ENCODE assay signal across 10 cellular contexts in genomic region chr6:133991096-133991593, GRCh38. TPM values are rescaled to one million over a fixed set of nuclear protein-coding genes. Genes with fewer than 3 reads are reported as not detected.
A peak's percentile ranks its signal among the peaks of the same experiment; 100 is the strongest.
DNase-seq lines count a peak whose midpoint lies in the region; ATAC-seq and TF ChIP-seq lines count a peak whose summit lies in the region.
"Had no signal": no experiment of that assay in that cellular context is flagged by ENCODE, and none has a peak within 500 bp of the region (broad histone marks: within the 10 kb centered on the region; RNA-seq: fewer than 3 reads in every experiment).

No MANE protein-coding gene starts in this region.

- H4K20me1 ChIP-seq in IMR-90 (ENCODE audit: insufficient read depth, low read length) = peaks cover 4% of the 10 kb centered on the region; the same call in 1 of the 2 replicates

- no peak overlapping the region for H3K27ac Mint-ChIP-seq in natural killer cell
- H3K27ac Mint-ChIP-seq: activated T-cell treated with anti-CD3 and anti-CD28 coated beads, Interleukin-2, amount 50 U/mL, for 72 hours; T-helper 1 cell treated with Interleukin-12 subunit alpha and Interleukin-12 subunit beta and Interleukin-4 antibody, amounts not matched to agents 30 μg/mL and 1 μg/mL, for 36 hours had no signal

- H3K14ac ChIP-seq in IMR-90 (replicated peaks; ENCODE audit: low read depth, low read length) = peak overlapping the region; percentile 88; the same call in 1 of the 2 replicates

- no peaks in the 10 kb centered on the region for H3K9me3 ChIP-seq in IMR-90 (ENCODE audit: control insufficient read depth, insufficient read depth, low read length)

- WGBS in IMR-90 (ENCODE audit: extremely low coverage in 2 of 2, insufficient read length in 1 of 2), 2 experiments = no CpG with 5 or more reads among the region's 2 CpGs

- peak overlapping the region; percentile 35; the same call in 1 of the 2 replicates for H3K56ac ChIP-seq in IMR-90 (ENCODE audit: extremely low read depth, insufficient read depth, low read length)

- no peak overlapping the region for H3K9ac ChIP-seq in IMR-90 (ENCODE audit: low read depth, low read length)

- peak overlapping the region; percentile 75 for H4K91ac ChIP-seq in IMR-90 (ENCODE audit: insufficient read depth, low read depth, low read length)

- no peak overlapping the region for H2AK9ac ChIP-seq in IMR-90 (replicated peaks; ENCODE audit: low read depth, low read length, poor library complexity)

- intact Hi-C loops in IMR-90 (cut with micrococcal nuclease) (loop anchor here (5.0 kb wide), 1 partner anchor 71 kb away; no protein-coding TSS in a partner anchor), natural killer cell (cut with micrococcal nuclease) (no loop called here)

- CTCF ChIA-PET in IMR-90 (lab: Yijun Ruan, JAX) = interaction anchor here (0.9 to 1.4 kb wide), 3 partner anchors 12 to 72 kb away, joined by 3 to 6 read pairs (median 3); no protein-coding TSS in a partner anchor

- peak overlapping the region; percentile 63; the same call in 2 of the 3 replicates for H2BK15ac ChIP-seq in IMR-90 (ENCODE audit: low read depth, low read length)

- in situ Hi-C loops in Caki2 (cut with HindIII; ENCODE audit: low pct_unique_long_range_greater_than_20kb, low sequenced_read_pairs) = no loop called here
- in situ Hi-C loops in IMR-90 (cut with MboI; ENCODE audit: low sequenced_read_pairs) = no loop called here

- H3K18ac ChIP-seq in IMR-90 (ENCODE audit: low read depth, low read length) = peak overlapping the region; percentile 82

- no peaks in the 10 kb centered on the region for H3K27me3 Mint-ChIP-seq in natural killer cell (ENCODE audit: low read depth in 2 of 2)

- ATAC-seq in IMR-90 (ENCODE audit: low read depth) (peak; percentile 92), GM18909 (IDR thresholded peaks at IDR 0.05; ENCODE audit: poor library complexity, unreplicated experiment) (no peak), natural killer cell (no peak)
- ATAC-seq: activated T-cell treated with anti-CD3 and anti-CD28 coated beads, Interleukin-2, amount 50 U/mL, for 72 hours had no signal

- H3K9me3 Mint-ChIP-seq in natural killer cell = no peaks in the 10 kb centered on the region
- H3K9me3 Mint-ChIP-seq: activated T-cell treated with anti-CD3 and anti-CD28 coated beads, Interleukin-2, amount 50 U/mL, for 72 hours; T-helper 1 cell treated with Interleukin-12 subunit alpha and Interleukin-12 subunit beta and Interleukin-4 antibody, amounts not matched to agents 30 μg/mL and 1 μg/mL, for 36 hours had no signal

- POLR2A ChIA-PET in IMR-90 (lab: Charles Lee; ENCODE audit: unreplicated experiment) = interaction anchor here (0.5 to 1.9 kb wide), 2 partner anchors 12 to 278 kb away, joined by 3 to 4 read pairs; no protein-coding TSS in a partner anchor

- no peak for TF ChIP-seq POLR2A in IMR-90 (IDR thresholded peaks at IDR 0.05; ENCODE audit: low read depth, low read length)

- H3K4me1 ChIP-seq in IMR-90 (ENCODE audit: control insufficient read depth, insufficient read depth, low read length) = peaks cover 32% of the 10 kb centered on the region

- H3K27ac ChIP-seq in IMR-90 (ENCODE audit: insufficient read depth, low read length) = peak overlapping the region; percentile 76

- TF ChIP-seq CTCF in IMR-90 (conservative IDR thresholded peaks at IDR 0.05; ENCODE audit: low read depth, low read length) (no peak), cardiac fibroblast (IDR thresholded peaks at IDR 0.05; ENCODE audit: low read depth, low read length) (no peak), natural killer cell (IDR thresholded peaks at IDR 0.05) (no peak)

- H2BK5ac ChIP-seq in IMR-90 (ENCODE audit: low read depth, low read length, poor library complexity, severe bottlenecking) = peak overlapping the region; percentile 81

- H2AFZ ChIP-seq in IMR-90 (replicated peaks; ENCODE audit: low read length, poor library complexity) = no peak overlapping the region

- peaks cover 0 to 4% of the 10 kb centered on the region in 2 experiments; a peak in 1 of 4 replicates for H3K79me1 ChIP-seq in IMR-90 (ENCODE audit: low read depth in 1 of 2, low read length in 2 of 2)

- no peak for TF ChIP-seq RAD21 in IMR-90 (IDR thresholded peaks at IDR 0.05; ENCODE audit: low read length)

- H3K23ac ChIP-seq in IMR-90 (ENCODE audit: low read depth, low read length) = peak overlapping the region; percentile 89

- 0 out of 2 replicates have a peak overlapping the region, but pooled peaks have one; percentile 19 for H3K4me2 ChIP-seq in IMR-90 (ENCODE audit: low read depth, low read length)

- peaks cover 23% of the 10 kb centered on the region for H3K9me1 ChIP-seq in IMR-90 (ENCODE audit: insufficient read depth, low read length)

- peak overlapping the region; percentile 39 for H4K5ac ChIP-seq in IMR-90 (ENCODE audit: low read depth, low read length)

- no TSS peak for BruUV-seq in IMR-90 (replicated peaks; lab: Mats Ljungman, UMichigan)

- dilution Hi-C loops in IMR-90 (cut with HindIII; ENCODE audit: low sequenced_read_pairs, unreplicated experiment) = no loop called here

- peak overlapping the region; percentile 91 for H2BK120ac ChIP-seq in IMR-90 (ENCODE audit: low read depth, low read length)

- H2BK20ac ChIP-seq in IMR-90 (ENCODE audit: low read depth, low read length) = peak overlapping the region; percentile 97

- peak overlapping the region; percentile 23 to 44; a peak in 2 of 4 replicates for H4K8ac ChIP-seq in IMR-90 (ENCODE audit: low read depth in 2 of 2, low read length in 2 of 2)

- H2AK5ac ChIP-seq in IMR-90 (ENCODE audit: low read depth, low read length) = peak overlapping the region; percentile 88

- H3K4me3 ChIP-seq in IMR-90 (ENCODE audit: insufficient read depth, low read depth, low read length) (no peak overlapping the region), cardiac fibroblast (replicated peaks in 1 of 2; ENCODE audit: low read depth in 2 of 2, low read length in 2 of 2) (no peak overlapping the region)

- peaks cover 3% of the 10 kb centered on the region; the same call in 1 of the 2 replicates for H3K36me3 ChIP-seq in IMR-90 (ENCODE audit: control insufficient read depth, insufficient read depth, low read length)

- no peaks in the 10 kb centered on the region for H3K36me3 Mint-ChIP-seq in natural killer cell

- H3K27me3 ChIP-seq in IMR-90 (ENCODE audit: control insufficient read depth, insufficient read depth, low read length) = no peaks in the 10 kb centered on the region

- H3K4me1 Mint-ChIP-seq in natural killer cell = peaks cover 4% of the 10 kb centered on the region in 2 donors

- peak overlapping the region; percentile 91 for H3K4ac ChIP-seq in IMR-90 (ENCODE audit: low read depth, low read length)

- DNase-seq in Caki2 (ENCODE audit: low read depth) = peak; percentile 89
- DNase-seq in IMR-90 = peak; percentile 90
- DNase-seq in cardiac fibroblast (ENCODE audit: low read depth in 2 of 2) = peak; percentile 68 to 77
- peak; percentile 70 for DNase-seq in myocyte (ENCODE audit: low read depth)
- DNase-seq in natural killer cell = no peak
- no peak for DNase-seq in cerebellum (ENCODE audit: low spot score)
- DNase-seq in central memory CD4-positive, alpha-beta T cell = no peak
- DNase-seq: activated T-cell treated with anti-CD3 and anti-CD28 coated beads, Interleukin-2, amount 50 U/mL, for 72 hours had no signal

- H3K4me3 Mint-ChIP-seq in natural killer cell = no peak overlapping the region
- H3K4me3 Mint-ChIP-seq: activated T-cell treated with anti-CD3 and anti-CD28 coated beads, Interleukin-2, amount 50 U/mL, for 72 hours; T-helper 1 cell treated with Interleukin-12 subunit alpha and Interleukin-12 subunit beta and Interleukin-4 antibody, amounts not matched to agents 30 μg/mL and 1 μg/mL, for 36 hours had no signal

TF ChIP-seq in IMR-90, 13 proteins besides CTCF, POLR2A, EP300 and RAD21:
- TF ChIP-seq SMC3 (IDR thresholded peaks at IDR 0.05; ENCODE audit: low read depth, low read length) (no peak), ELK1 (IDR thresholded peaks at IDR 0.05; ENCODE audit: borderline replicate concordance, low read depth, low read length) (no peak), RFX5 (IDR thresholded peaks at IDR 0.05; ENCODE audit: low read depth, low read length) (no peak), FOS (IDR thresholded peaks at IDR 0.05; ENCODE audit: low read depth, low read length) (peak; percentile 79), MAFK (IDR thresholded peaks at IDR 0.05; ENCODE audit: low read depth, low read length) (peak; percentile 59), CEBPB (IDR thresholded peaks at IDR 0.05; ENCODE audit: low read depth, low read length) (no peak), USF2 (IDR thresholded peaks at IDR 0.05; ENCODE audit: low read depth, low read length) (no peak), RCOR1 (IDR thresholded peaks at IDR 0.05; ENCODE audit: insufficient replicate concordance, low read length) (no peak), NFE2L2 (IDR thresholded peaks at IDR 0.05; ENCODE audit: low read depth, low read length) (peak; percentile 47; the same call in 1 of the 2 replicates), MAZ (IDR thresholded peaks at IDR 0.05; ENCODE audit: borderline replicate concordance, low read depth, low read length) (no peak)

RNA-seq across cellular contexts. Expression of gene TBPL1, which starts 38.1 kb away (rescaled TPM):
- total RNA-seq in Caki2 (2014; rRNA removed; shearing (Covaris generic); ENCODE audit: low replicate concordance) = 42.5 and 48.8 TPM in 2 replicates
- total RNA-seq in IMR-90 (2012; rRNA removed) (25.6 and 38.3 TPM in 2 replicates), myocyte (8.6 and 17.4 TPM in 2 replicates), natural killer cell (10 to 100 TPM; 54.8 to 71.0 (median 59.9) TPM), cerebellum (42.2 TPM)
- polyA plus RNA-seq in IMR-90 (2012; rRNA removed) = 32.5 and 34.0 TPM in 2 replicates
- 6.6 and 14.8 TPM in 2 replicates for polyA plus RNA-seq in IMR-90 (2012; cell fraction: cytosol; rRNA removed)
- polyA plus RNA-seq in IMR-90 (2012; cell fraction: nucleus; rRNA removed; ENCODE audit: low replicate concordance) = 7.1 and 25.3 TPM in 2 replicates
- polyA plus RNA-seq in myocyte (2012) = 18.8 TPM

Comparison
In these comparisons a context has a peak if more than half of its experiments do, and no peak if none do; other contexts are left out.
1. DNase-seq: peak in Caki2 (single experiment), IMR-90 (single experiment), cardiac fibroblast (2 of 2) and myocyte (single experiment); none in natural killer cell (single experiment), cerebellum (single experiment) and central memory CD4-positive, alpha-beta T cell (single experiment).